16 cellular contexts compared by ENCODE assay signal in the genomic region with DNA sequence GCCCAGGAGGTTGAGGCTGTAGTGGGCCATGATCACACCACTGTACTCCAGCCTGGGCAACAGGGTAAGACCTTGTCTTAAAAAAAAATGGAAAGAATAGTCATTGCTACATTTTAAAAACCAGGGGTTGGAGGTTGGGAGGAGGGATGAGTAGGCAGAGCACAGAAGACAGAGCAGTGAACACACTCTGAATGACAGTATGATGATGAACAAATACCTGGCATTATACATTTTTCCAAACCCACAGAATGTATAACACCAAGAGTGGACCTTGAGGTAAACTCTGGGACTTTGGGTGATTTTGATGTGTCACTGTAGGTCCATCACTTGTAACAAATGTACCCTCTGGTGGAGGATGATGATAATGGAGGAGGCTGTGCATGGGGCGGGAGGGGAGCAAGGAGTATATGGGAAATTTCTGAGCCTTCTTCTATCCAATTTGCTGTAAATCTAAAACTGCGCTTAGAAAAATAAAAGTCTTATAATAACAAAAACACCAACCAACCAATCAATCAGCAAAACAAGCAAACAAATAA.
DNase-seq lines count a peak whose midpoint lies in the region; ATAC-seq, FAIRE-seq and TF ChIP-seq lines count a peak whose summit lies in the region.
"Had no signal": no experiment of that assay in that cellular context is flagged by ENCODE, and none has a peak within 500 bp of the region (broad histone marks: within the 10 kb centered on the region; RNA-seq: fewer than 3 reads in every experiment).

No MANE protein-coding gene starts in this region.

- H3K23ac ChIP-seq in H1 (ENCODE audit: insufficient read length) (no peak overlapping the region), mesenchymal stem cell (ENCODE audit: low read length in 2 of 2) (no peak overlapping the region)

- H3K36me3 ChIP-seq in PC-3 (ENCODE audit: low read depth, low read length) (no peaks in the 10 kb centered on the region), H1 (ENCODE audit: control insufficient read depth in 2 of 4, insufficient read depth in 4 of 4, low read length in 3 of 4) (no peaks in the 10 kb centered on the region), mesenchymal stem cell (ENCODE audit: control insufficient read depth in 1 of 2, insufficient read depth in 2 of 2, low read depth in 1 of 2, low read length in 2 of 2) (no peaks in the 10 kb centered on the region)
- H3K36me3 ChIP-seq: MG63, prostate gland had no signal

- TF ChIP-seq EP300 in H1 (IDR thresholded peaks at IDR 0.05; ENCODE audit: borderline replicate concordance in 1 of 2, low read depth in 2 of 2, low read length in 2 of 2): no peak

- no peaks in the 10 kb centered on the region for H3K9me3 Mint-ChIP-seq in activated naive CD4-positive, alpha-beta T cell treated with anti-CD3 and anti-CD28 coated beads, Interleukin-2, amount 50 U/mL, for 24 hours
- no peaks in the 10 kb centered on the region for H3K9me3 Mint-ChIP-seq in stimulated activated naive B cell treated with anti-CD40 and anti-IgM and Interleukin-4, amounts not matched to agents 10 μg/mL and 1 μg/mL and 100 μg/mL, for 72 hours

- H2BK20ac ChIP-seq in H1 (ENCODE audit: low read length): no peak overlapping the region

- H2BK12ac ChIP-seq in H1 (ENCODE audit: low read depth, low read length): no peak overlapping the region
- no peak overlapping the region for H2BK12ac ChIP-seq in mesenchymal stem cell (ENCODE audit: low read length in 2 of 2)

- CTCF ChIA-PET in PC-3 (lab: Charles Lee): no interaction called here
- CTCF ChIA-PET in H1 (lab: Charles Lee; ENCODE audit: partially characterized antibody): interaction anchor here (1.0 kb wide), 1 partner anchor 10 kb away, joined by 4 read pairs; no protein-coding TSS in a partner anchor

- no peak overlapping the region for H2BK5ac ChIP-seq in H1 (ENCODE audit: low read depth, low read length)
- H2BK5ac ChIP-seq in mesenchymal stem cell (ENCODE audit: low read depth, low read length, poor library complexity, severe bottlenecking): no peak overlapping the region

- no peaks in the 10 kb centered on the region for H3F3A ChIP-seq in PC-3 (ENCODE audit: low read length, unreplicated experiment)

- POLR2A ChIA-PET in PC-3 (lab: Charles Lee; ENCODE audit: unreplicated experiment): no interaction called here
- POLR2A ChIA-PET in H1 (lab: Charles Lee; ENCODE audit: partially characterized antibody): no interaction called here

- ATAC-seq in PC-3 (peak; percentile 56), GM21619 (IDR thresholded peaks at IDR 0.05; ENCODE audit: unreplicated experiment) (no peak)
- ATAC-seq in stimulated activated naive B cell treated with anti-CD40 and anti-IgM and Interleukin-4, amounts not matched to agents 10 μg/mL and 1 μg/mL and 100 μg/mL, for 72 hours (replicated peaks): no peak
- ATAC-seq: left cardiac atrium, Right ventricle myocardium inferior had no signal

- H2BK120ac ChIP-seq in H1 (replicated peaks; ENCODE audit: low read depth, low read length): no peak overlapping the region
- no peak overlapping the region for H2BK120ac ChIP-seq in mesenchymal stem cell (ENCODE audit: low read depth, low read length)

- no peak overlapping the region for H4K91ac ChIP-seq in H1 (replicated peaks; ENCODE audit: insufficient read length, low read length)
- H4K91ac ChIP-seq in mesenchymal stem cell (ENCODE audit: low read length): no peak overlapping the region

- H4K8ac ChIP-seq in H1 (ENCODE audit: extremely low read depth, insufficient read depth, low read length): no peak overlapping the region
- H4K8ac ChIP-seq in mesenchymal stem cell (ENCODE audit: low read length): no peak overlapping the region

- no peak overlapping the region for H3K56ac ChIP-seq in H1 (replicated peaks; ENCODE audit: insufficient read length, low read depth, low read length)

- intact Hi-C loops in PC-3 (cut with micrococcal nuclease): loop anchor here (1.0 to 2.0 kb wide), 2 partner anchors 25 to 236 kb away; no protein-coding TSS in a partner anchor

- 86% methylated on average over 2 of the region's 2 CpGs; no CpG with 5 or more reads in 1 of the 2 experiments for WGBS in H1 (ENCODE audit: extremely low coverage in 1 of 2, insufficient coverage in 1 of 2, insufficient read length in 1 of 2, insufficient replicate concordance in 2 of 2, low coverage in 1 of 2, low lambda C conversion rate in 2 of 2, missing lambda C conversion rate in 1 of 2), 2 experiments
- WGBS in mesenchymal stem cell: 100% methylated on average over 1 of the region's 2 CpGs

- H3K18ac ChIP-seq in H1 (ENCODE audit: extremely low read depth, low read length): no peak overlapping the region
- no peak overlapping the region for H3K18ac ChIP-seq in mesenchymal stem cell (ENCODE audit: low read depth in 1 of 2, low read length in 2 of 2)

- H3K4me1 Mint-ChIP-seq in activated naive CD4-positive, alpha-beta T cell treated with anti-CD3 and anti-CD28 coated beads, Interleukin-2, amount 50 U/mL, for 24 hours: peaks cover 66% of the 10 kb centered on the region
- H3K4me1 Mint-ChIP-seq in stimulated activated naive B cell treated with anti-CD40 and anti-IgM and Interleukin-4, amounts not matched to agents 10 μg/mL and 1 μg/mL and 100 μg/mL, for 72 hours: peaks cover 2 to 24% of the 10 kb centered on the region in 2 donors

- H3K79me2 ChIP-seq in PC-3 (ENCODE audit: low read length): no peaks in the 10 kb centered on the region
- no peaks in the 10 kb centered on the region for H3K79me2 ChIP-seq in H1 (ENCODE audit: control insufficient read depth in 1 of 2, insufficient read depth in 2 of 2, low read length in 2 of 2)

- no peak for FAIRE-seq in H1 (lab: Jason Lieb, UNC)

- H3K27me3 ChIP-seq in PC-3 (ENCODE audit: low read length) (no peaks in the 10 kb centered on the region), H1 (replicated peaks in 1 of 4; ENCODE audit: control insufficient read depth in 3 of 4, extremely low read depth in 1 of 4, insufficient read depth in 3 of 4, low read length in 3 of 4) (no peaks in the 10 kb centered on the region), mesenchymal stem cell (ENCODE audit: control insufficient read depth in 1 of 2, insufficient read depth in 1 of 2, low read length in 2 of 2) (no peaks in the 10 kb centered on the region)
- H3K27me3 ChIP-seq: esophagus muscularis mucosa, MG63 had no signal

- no peak overlapping the region for H3K14ac ChIP-seq in H1 (ENCODE audit: insufficient read length)
- no peak overlapping the region for H3K14ac ChIP-seq in mesenchymal stem cell (ENCODE audit: low read length in 2 of 2)

- no peak overlapping the region for H3K4me2 ChIP-seq in PC-3 (ENCODE audit: low read length)
- no peak overlapping the region for H3K4me2 ChIP-seq in H1 (ENCODE audit: insufficient read depth in 1 of 2, low read depth in 2 of 2, low read length in 2 of 2)
- H3K4me2 ChIP-seq in mesenchymal stem cell (ENCODE audit: low read length, poor library complexity, severe bottlenecking): no peak overlapping the region

- TF ChIP-seq RAD21 in H1 (IDR thresholded peaks at IDR 0.05 in 1 of 2, conservative IDR thresholded peaks at IDR 0.05 in 1 of 2; ENCODE audit: low read depth in 2 of 2, low read length in 2 of 2): peak; percentile 36 to 48

- H3K36me3 Mint-ChIP-seq in activated naive CD4-positive, alpha-beta T cell treated with anti-CD3 and anti-CD28 coated beads, Interleukin-2, amount 50 U/mL, for 24 hours: peaks cover 16% of the 10 kb centered on the region
- peaks cover 57 to 64% of the 10 kb centered on the region in 2 donors for H3K36me3 Mint-ChIP-seq in stimulated activated naive B cell treated with anti-CD40 and anti-IgM and Interleukin-4, amounts not matched to agents 10 μg/mL and 1 μg/mL and 100 μg/mL, for 72 hours

- H3K4me1 ChIP-seq in PC-3 (ENCODE audit: insufficient read depth, low read length) (no peaks in the 10 kb centered on the region), H1 (replicated peaks in 1 of 4; ENCODE audit: control insufficient read depth in 3 of 4, insufficient read depth in 4 of 4, low read length in 3 of 4) (no peaks in the 10 kb centered on the region), mesenchymal stem cell (ENCODE audit: control insufficient read depth, insufficient read depth, low read depth, low read length) (no peaks in the 10 kb centered on the region)
- H3K4me1 ChIP-seq: prostate gland had no signal

- H3K27me3 Mint-ChIP-seq in activated naive CD4-positive, alpha-beta T cell treated with anti-CD3 and anti-CD28 coated beads, Interleukin-2, amount 50 U/mL, for 24 hours: no peaks in the 10 kb centered on the region
- H3K27me3 Mint-ChIP-seq in stimulated activated naive B cell treated with anti-CD40 and anti-IgM and Interleukin-4, amounts not matched to agents 10 μg/mL and 1 μg/mL and 100 μg/mL, for 72 hours: no peaks in the 10 kb centered on the region

- TF ChIP-seq CTCF in PC-3 (conservative IDR thresholded peaks at IDR 0.05; ENCODE audit: low read depth, low read length) (peak; percentile 52), H1 (IDR thresholded peaks at IDR 0.05; ENCODE audit: control extremely low read depth in 1 of 3, insufficient read depth in 1 of 3, low read depth in 1 of 3, low read length in 3 of 3) (peak in 2 of 3 experiments; percentile 3 to 22; a peak in 2 of 4 replicates)

- no peak for DNase-seq in activated naive CD4-positive, alpha-beta T cell (lab: John Stamatoyannopoulos, UW)
- DNase-seq in PC-3 (peak; percentile 48), H1 (ENCODE audit: low read depth in 1 of 2, low spot score in 2 of 2) (no peak), NCI-H524 treated with DMSO at 0.1 percent for 48 hours (lab: John Stamatoyannopoulos, UW) (no peak), mesenchymal stem cell (no peak)
- DNase-seq in stimulated activated naive B cell treated with anti-CD40 and anti-IgM and Interleukin-4, amounts not matched to agents 10 μg/mL and 1 μg/mL and 100 μg/mL, for 72 hours: no peak
- DNase-seq: DMS79 treated with DMSO at 0.1 percent for 48 hours; left cardiac atrium; MG63; stimulated activated CD4-positive, alpha-beta T cell treated with anti-CD3 and anti-CD28 coated beads, Interleukin-12 subunit alpha, Interleukin-12 subunit beta, amount 100 ng/mL, for 4 hours; T1000 had no signal

- H3K4ac ChIP-seq in H1 (replicated peaks; ENCODE audit: insufficient read length, low read depth, low read length) (no peak overlapping the region), mesenchymal stem cell (ENCODE audit: low read depth in 1 of 2, low read length in 2 of 2) (no peak overlapping the region)

- H3K9me3 ChIP-seq in PC-3 (ENCODE audit: low read length) (no peaks in the 10 kb centered on the region), H1 (ENCODE audit: insufficient read depth in 2 of 2, low read depth in 1 of 2, low read length in 1 of 2) (no peaks in the 10 kb centered on the region), mesenchymal stem cell (ENCODE audit: control insufficient read depth, low read length) (no peaks in the 10 kb centered on the region)
- H3K9me3 ChIP-seq: esophagus muscularis mucosa, MG63, prostate gland had no signal

- H3K4me3 Mint-ChIP-seq in activated naive CD4-positive, alpha-beta T cell treated with anti-CD3 and anti-CD28 coated beads, Interleukin-2, amount 50 U/mL, for 24 hours: no peak overlapping the region
- no peak overlapping the region for H3K4me3 Mint-ChIP-seq in stimulated activated naive B cell treated with anti-CD40 and anti-IgM and Interleukin-4, amounts not matched to agents 10 μg/mL and 1 μg/mL and 100 μg/mL, for 72 hours

- H2AFZ ChIP-seq in PC-3 (ENCODE audit: low read length) (no peak overlapping the region), H1 (ENCODE audit: low read length) (no peak overlapping the region; the same call in 1 of the 2 replicates), mesenchymal stem cell (ENCODE audit: low read depth, low read length) (no peak overlapping the region)

- H2AK5ac ChIP-seq in H1 (ENCODE audit: low read depth, low read length): no peak overlapping the region
- no peak overlapping the region for H2AK5ac ChIP-seq in mesenchymal stem cell (ENCODE audit: low read length, severe bottlenecking)

- H4K20me1 ChIP-seq in PC-3 (ENCODE audit: low read length) (no peaks in the 10 kb centered on the region), H1 (replicated peaks in 1 of 2; ENCODE audit: control insufficient read depth in 1 of 2, insufficient read depth in 2 of 2, low read length in 2 of 2) (no peaks in the 10 kb centered on the region)

- BruUV-seq in PC-3 (replicated peaks; lab: Mats Ljungman, UMichigan): no TSS peak

- no peak overlapping the region for H4K5ac ChIP-seq in H1 (ENCODE audit: insufficient read length, low read depth, low read length)

- H3K4me3 ChIP-seq in PC-3 (ENCODE audit: low read length) (no peak overlapping the region), H1 (ENCODE audit: extremely low read depth in 1 of 4, insufficient read depth in 2 of 4, low read depth in 3 of 4, low read length in 4 of 4) (no peak overlapping the region), mesenchymal stem cell (ENCODE audit: insufficient read depth in 1 of 2, low read depth in 1 of 2, low read length in 2 of 2) (no peak overlapping the region)
- H3K4me3 ChIP-seq: esophagus muscularis mucosa, MG63, prostate gland had no signal

- H2BK15ac ChIP-seq in H1 (ENCODE audit: low read length): no peak overlapping the region
- no peak overlapping the region for H2BK15ac ChIP-seq in mesenchymal stem cell (ENCODE audit: low read depth, poor library complexity, severe bottlenecking)

- no peaks in the 10 kb centered on the region for H3K9me2 ChIP-seq in PC-3 (replicated peaks; ENCODE audit: low read length)

- TF ChIP-seq POLR2A in H1 (IDR thresholded peaks at IDR 0.05; ENCODE audit: control extremely low read depth in 1 of 2, low read depth in 2 of 2, low read length in 2 of 2): no peak

- no peak overlapping the region for H3K27ac ChIP-seq in PC-3 (ENCODE audit: low read length)
- H3K27ac ChIP-seq in H1 (ENCODE audit: low read depth, low read length): no peak overlapping the region
- H3K27ac ChIP-seq in mesenchymal stem cell (ENCODE audit: low read length, poor library complexity, severe bottlenecking): no peak overlapping the region
- H3K27ac ChIP-seq: esophagus muscularis mucosa, prostate gland had no signal

- H3K79me1 ChIP-seq in H1 (ENCODE audit: low read depth, low read length) (no peaks in the 10 kb centered on the region), mesenchymal stem cell (replicated peaks; ENCODE audit: low read length, poor library complexity, severe bottlenecking) (no peaks in the 10 kb centered on the region)

- H3K9ac ChIP-seq in PC-3 (ENCODE audit: low read length): no peak overlapping the region
- no peak overlapping the region for H3K9ac ChIP-seq in H1 (replicated peaks in 1 of 4; ENCODE audit: extremely low read depth in 1 of 4, low read depth in 3 of 4, low read length in 3 of 4)
- no peak overlapping the region for H3K9ac ChIP-seq in mesenchymal stem cell (ENCODE audit: low read length)

- peak overlapping the region; percentile 38 for H3K27ac Mint-ChIP-seq in activated naive CD4-positive, alpha-beta T cell treated with anti-CD3 and anti-CD28 coated beads, Interleukin-2, amount 50 U/mL, for 24 hours
- H3K27ac Mint-ChIP-seq in stimulated activated naive B cell treated with anti-CD40 and anti-IgM and Interleukin-4, amounts not matched to agents 10 μg/mL and 1 μg/mL and 100 μg/mL, for 72 hours: peak overlapping the region; percentile 69

- no peaks in the 10 kb centered on the region; the same call in 1 of the 2 replicates for H3K23me2 ChIP-seq in H1 (ENCODE audit: low read depth, low read length)
